Comparison of ENCODE assay signal across 29 cellular contexts in genomic region chr2:168767258-168767657, GRCh38. TPM values are rescaled to one million over a fixed set of nuclear protein-coding genes. Genes with fewer than 3 reads are reported as not detected.
DNase-seq lines count a peak whose midpoint lies in the region; ATAC-seq and TF ChIP-seq lines count a peak whose summit lies in the region.
"Had no signal": no experiment of that assay in that cellular context is flagged by ENCODE, and none has a peak within 500 bp of the region (broad histone marks: within the 10 kb centered on the region; RNA-seq: fewer than 3 reads in every experiment).

No MANE protein-coding gene starts in this region.

- H3K4me2 ChIP-seq in mammary epithelial cell (ENCODE audit: insufficient read depth, low read depth, low read length): no peak overlapping the region
- H3K4me2 ChIP-seq: PC-9 had no signal

- peak; percentile 34 for DNase-seq in mammary epithelial cell
- no peak for DNase-seq in breast epithelium (ENCODE audit: low spot score in 2 of 2)
- peak; percentile 9 for DNase-seq in RWPE1 (ENCODE audit: low spot score)
- peak; percentile 10 for DNase-seq in fibroblast of the aortic adventitia (ENCODE audit: low read depth)
- no peak for DNase-seq in body of pancreas
- DNase-seq in GM10248 (ENCODE audit: extremely low spot score): no peak
- no peak for DNase-seq in T-cell
- DNase-seq in NCI-H82 (lab: John Stamatoyannopoulos, UW): no peak
- DNase-seq: 8988T; ACHN; DMS153; DND-41; KG1; MG63; NCI-H1105 treated with DMSO at 0.1 percent for 48 hours; NCI-H146; NCI-H1930; NCI-H2107; NCI-H524; NCI-H774; NK-92 treated with Interleukin-12 subunit alpha and Interleukin-12 subunit beta, amount 100 ng/mL, for 24 hours; Right ventricle myocardium superior had no signal

- no peaks in the 10 kb centered on the region for H3K4me1 Mint-ChIP-seq in T-cell

- TF ChIP-seq CTCF in mammary epithelial cell (conservative IDR thresholded peaks at IDR 0.05 in 1 of 2, IDR thresholded peaks at IDR 0.05 in 1 of 2; ENCODE audit: extremely low read depth in 1 of 2, insufficient read depth in 1 of 2, low read depth in 1 of 2, low read length in 2 of 2) (no peak), breast epithelium (IDR thresholded peaks at IDR 0.05) (no peak), RWPE1 (conservative IDR thresholded peaks at IDR 0.05; ENCODE audit: low read depth) (no peak), fibroblast of the aortic adventitia (IDR thresholded peaks at IDR 0.05; ENCODE audit: insufficient read depth, low read length) (no peak), body of pancreas (IDR thresholded peaks at IDR 0.05) (no peak), GM10248 (IDR thresholded peaks at IDR 0.05; ENCODE audit: control extremely low read depth, extremely low read depth, low read depth, missing control alignments) (no peak)

- no peak overlapping the region for H3K27ac Mint-ChIP-seq in T-cell

- no peak overlapping the region for H3K4me3 ChIP-seq in mammary epithelial cell (replicated peaks in 1 of 3; ENCODE audit: insufficient read depth in 1 of 3, low read depth in 2 of 3, low read length in 3 of 3)
- no peak overlapping the region for H3K4me3 ChIP-seq in breast epithelium
- no peak overlapping the region for H3K4me3 ChIP-seq in fibroblast of the aortic adventitia (ENCODE audit: low read depth, low read length)
- H3K4me3 ChIP-seq in body of pancreas: no peak overlapping the region
- H3K4me3 ChIP-seq: MG63, PC-9, SJSA1 had no signal

- CTCF ChIA-PET in mammary epithelial cell (lab: Charles Lee; ENCODE audit: low non-redundant PET) (no interaction called here), RWPE1 (lab: Yijun Ruan, JAX) (interaction anchor here (0.6 kb wide), 1 partner anchor 153 kb away, joined by 3 read pairs; no protein-coding TSS in a partner anchor), GM10248 (lab: Yijun Ruan, JAX) (no interaction called here), T-cell (lab: Charles Lee) (interaction anchor here in 1 of 2 donors (0.6 kb wide), 1 partner anchor 193 kb away, joined by 5 read pairs; no protein-coding TSS in a partner anchor)

- H3K4me1 ChIP-seq in mammary epithelial cell (ENCODE audit: insufficient read depth, low read length): peaks cover 18% of the 10 kb centered on the region
- no peaks in the 10 kb centered on the region for H3K4me1 ChIP-seq in breast epithelium
- H3K4me1 ChIP-seq in body of pancreas: peaks cover 8% of the 10 kb centered on the region
- H3K4me1 ChIP-seq: SJSA1 had no signal

- POLR2A ChIA-PET in RWPE1 (lab: Yijun Ruan, JAX; ENCODE audit: low non-redundant PET) (no interaction called here), GM10248 (lab: Yijun Ruan, JAX) (no interaction called here), T-cell (lab: Charles Lee) (no interaction called here)

- H4K20me1 ChIP-seq in mammary epithelial cell (ENCODE audit: insufficient read depth, low read length): no peaks in the 10 kb centered on the region

- no peaks in the 10 kb centered on the region for H3K27me3 Mint-ChIP-seq in T-cell

- ATAC-seq in body of pancreas (no peak), T-cell (replicated peaks in 1 of 4) (no peak)
- ATAC-seq: HCT116 had no signal

- H3K36me3 ChIP-seq in mammary epithelial cell (ENCODE audit: insufficient read depth, low read length) (peaks cover 3% of the 10 kb centered on the region), breast epithelium (no peaks in the 10 kb centered on the region), body of pancreas (replicated peaks in 1 of 2; ENCODE audit: insufficient read depth in 1 of 2, low read depth in 2 of 2) (no peaks in the 10 kb centered on the region)
- H3K36me3 ChIP-seq: MG63, SJSA1 had no signal

- H3K79me2 ChIP-seq in mammary epithelial cell (ENCODE audit: insufficient read depth, low read length): no peaks in the 10 kb centered on the region

- TF ChIP-seq POLR2A in breast epithelium (IDR thresholded peaks at IDR 0.05) (no peak), body of pancreas (IDR thresholded peaks at IDR 0.05) (no peak)

- H3K9ac ChIP-seq in mammary epithelial cell (ENCODE audit: insufficient read depth, low read length): no peak overlapping the region

- H3K9me3 ChIP-seq in mammary epithelial cell (replicated peaks; ENCODE audit: insufficient read depth, low read length): no peaks in the 10 kb centered on the region
- no peaks in the 10 kb centered on the region for H3K9me3 ChIP-seq in breast epithelium
- H3K9me3 ChIP-seq in body of pancreas: no peaks in the 10 kb centered on the region
- H3K9me3 ChIP-seq: MG63, SJSA1 had no signal

- no peak overlapping the region for H2AFZ ChIP-seq in mammary epithelial cell (ENCODE audit: low read depth, low read length)
- H2AFZ ChIP-seq: PC-9 had no signal

- BruUV-seq in mammary epithelial cell (replicated peaks; lab: Mats Ljungman, UMichigan): no TSS peak

- H3K27me3 ChIP-seq in mammary epithelial cell (ENCODE audit: insufficient read depth, low read length) (no peaks in the 10 kb centered on the region), breast epithelium (no peaks in the 10 kb centered on the region), body of pancreas (no peaks in the 10 kb centered on the region)
- H3K27me3 ChIP-seq: MG63, SJSA1 had no signal

- dilution Hi-C loops in mammary epithelial cell (cut with HindIII; ENCODE audit: low sequenced_read_pairs): loop anchor here (25.0 kb wide), 1 partner anchor 430 kb away; no protein-coding TSS in a partner anchor

- in situ Hi-C loops in mammary epithelial cell (cut with MboI; ENCODE audit: low sequenced_read_pairs in 2 of 2): no loop called here

- H3K27ac ChIP-seq in mammary epithelial cell (ENCODE audit: insufficient read depth, low read depth, low read length) (no peak overlapping the region), breast epithelium (no peak overlapping the region), RWPE1 (no peak overlapping the region), body of pancreas (no peak overlapping the region)
- H3K27ac ChIP-seq: PC-9, SJSA1 had no signal

- H3K4me3 Mint-ChIP-seq in T-cell: no peak overlapping the region

- H3K9me3 Mint-ChIP-seq in T-cell: no peaks in the 10 kb centered on the region

- intact Hi-C loops in mammary epithelial cell (cut with micrococcal nuclease): no loop called here
- intact Hi-C loops in breast epithelium (cut with DNase I; ENCODE audit: low total_unique reads): no loop called here
- intact Hi-C loops in body of pancreas (cut with DNase I): no loop called here

- peaks cover 51% of the 10 kb centered on the region for H3K36me3 Mint-ChIP-seq in T-cell

- 0% methylated on average over 1 of the region's 1 CpG for WGBS in mammary epithelial cell (ENCODE audit: low coverage, missing lambda C conversion rate)
- WGBS in body of pancreas, 2 donors: 29 to 32% methylated on average over 1 of the region's 1 CpG

RNA-seq across cellular contexts. Expression of gene NOSTRIN, which starts 35.2 kb away (rescaled TPM):
- not detected for total RNA-seq in mammary epithelial cell
- not detected for polyA plus RNA-seq in mammary epithelial cell
- polyA minus RNA-seq in mammary epithelial cell: not detected
- 10 to 100 TPM; 35.0 to 73.7 (median 35.9) TPM for total RNA-seq in breast epithelium
- 0.81 TPM in 1 of 2 replicates, not detected in the other for total RNA-seq in fibroblast of the aortic adventitia (ENCODE audit: low replicate concordance)
- 10 to 100 TPM; 34.8 to 64.3 TPM for total RNA-seq in body of pancreas
- total RNA-seq in T-cell: under 1 TPM in 4 of 5 donors, not detected in 1; 0.13 to 0.82 (median 0.45) TPM
- total RNA-seq: G401, H1, RPMI7951, SJSA1 had no signal
- polyA plus RNA-seq: BJ, H1 had no signal

Comparison
In these comparisons a context has a peak if more than half of its experiments do, and no peak if none do; other contexts are left out.
1. DNase-seq: peak in mammary epithelial cell (single experiment), RWPE1 (single experiment) and fibroblast of the aortic adventitia (single experiment); none in breast epithelium (0 of 2), body of pancreas (0 of 4), GM10248 (single experiment), T-cell (0 of 34) and NCI-H82 (single experiment).
2. RNA of gene NOSTRIN, which starts 35.2 kb away (total RNA-seq): 34.8 to 64.3 TPM in body of pancreas and 35.0 to 73.7 TPM in breast epithelium; 0.81 TPM in fibroblast of the aortic adventitia, 0.13 to 0.82 TPM in T-cell and not detected in mammary epithelial cell; every median in the first group is over 10 times any median in the second.